Comparison of ENCODE assay signal across 17 cellular contexts in the genomic region with DNA sequence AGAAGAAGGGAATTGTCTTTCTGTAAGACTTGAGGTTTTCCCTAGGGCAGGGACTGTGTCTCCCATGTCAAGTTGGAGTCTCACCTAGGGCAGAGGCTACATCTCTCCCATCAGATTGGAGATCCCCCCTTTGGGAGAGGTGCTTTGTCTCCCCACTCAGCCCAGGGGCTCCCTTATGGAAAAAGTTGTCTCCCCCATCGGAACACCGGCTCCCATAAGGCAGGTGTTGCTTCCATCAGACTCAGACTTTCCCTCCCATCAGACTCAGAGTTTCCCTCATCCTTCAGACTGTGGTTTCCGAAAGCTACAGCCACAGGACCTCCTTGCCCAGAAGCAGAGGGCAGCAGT. TPM values are rescaled to one million over a fixed set of nuclear protein-coding genes. Genes with fewer than 3 reads are reported as not detected.
DNase-seq lines count a peak whose midpoint lies in the region; ATAC-seq, FAIRE-seq and TF ChIP-seq lines count a peak whose summit lies in the region.
"Had no signal": no experiment of that assay in that cellular context is flagged by ENCODE, and none has a peak within 500 bp of the region (broad histone marks: within the 10 kb centered on the region; RNA-seq: fewer than 3 reads in every experiment).

No MANE protein-coding gene starts in this region.

- H3K27me3 ChIP-seq in OCI-LY3 (ENCODE audit: low read depth, low read length): no peaks in the 10 kb centered on the region

- H3K9me3 Mint-ChIP-seq in activated naive CD8-positive, alpha-beta T cell treated with anti-CD3 and anti-CD28 coated beads, Interleukin-2, amount 10 ng/mL, durations not matched to agents 7 days and 5 days: no peaks in the 10 kb centered on the region
- no peaks in the 10 kb centered on the region for H3K9me3 Mint-ChIP-seq in activated naive CD8-positive, alpha-beta T cell treated with anti-CD3 and anti-CD28 coated beads for 36 hours
- no peaks in the 10 kb centered on the region for H3K9me3 Mint-ChIP-seq in osteocyte (ENCODE audit: unreplicated experiment)

- no peaks in the 10 kb centered on the region for H3K79me2 ChIP-seq in OCI-LY3 (ENCODE audit: low read length)

- no peaks in the 10 kb centered on the region for H3K27me3 Mint-ChIP-seq in activated naive CD8-positive, alpha-beta T cell treated with anti-CD3 and anti-CD28 coated beads, Interleukin-2, amount 10 ng/mL, durations not matched to agents 7 days and 5 days
- no peaks in the 10 kb centered on the region for H3K27me3 Mint-ChIP-seq in activated naive CD8-positive, alpha-beta T cell treated with anti-CD3 and anti-CD28 coated beads for 36 hours
- H3K27me3 Mint-ChIP-seq in osteocyte (ENCODE audit: unreplicated experiment): no peaks in the 10 kb centered on the region

- FAIRE-seq in HTR-8/SVneo (lab: Jason Lieb, UNC): no peak

- H2AFZ ChIP-seq in OCI-LY3 (ENCODE audit: low read depth, low read length): no peak overlapping the region

- H3K4me2 ChIP-seq in OCI-LY3 (ENCODE audit: low read length): peak overlapping the region; percentile 54; the same call in 1 of the 2 replicates

- no peak overlapping the region for H3K9ac ChIP-seq in OCI-LY3 (ENCODE audit: low read length)

- H3K27ac ChIP-seq in OCI-LY3 (ENCODE audit: low read length) (no peak overlapping the region), coronary artery (no peak overlapping the region)
- H3K27ac ChIP-seq: C4-2B had no signal

- no peak for ATAC-seq in activated naive CD8-positive, alpha-beta T cell treated with anti-CD3 and anti-CD28 coated beads, Interleukin-2, amount 10 ng/mL, durations not matched to agents 7 days and 5 days (ENCODE audit: low read depth)
- no peak for ATAC-seq in GM18861 (IDR thresholded peaks at IDR 0.05; ENCODE audit: unreplicated experiment)

- peaks cover 13% of the 10 kb centered on the region for H3K36me3 ChIP-seq in OCI-LY3 (replicated peaks; ENCODE audit: low read depth, low read length)

- no peaks in the 10 kb centered on the region for H3K9me3 ChIP-seq in OCI-LY3 (ENCODE audit: insufficient read depth, low read length)

- peaks cover 12% of the 10 kb centered on the region for H3K4me1 Mint-ChIP-seq in activated naive CD8-positive, alpha-beta T cell treated with anti-CD3 and anti-CD28 coated beads, Interleukin-2, amount 10 ng/mL, durations not matched to agents 7 days and 5 days
- H3K4me1 Mint-ChIP-seq in activated naive CD8-positive, alpha-beta T cell treated with anti-CD3 and anti-CD28 coated beads for 36 hours: peaks cover 13% of the 10 kb centered on the region
- H3K4me1 Mint-ChIP-seq in osteocyte (ENCODE audit: unreplicated experiment): no peaks in the 10 kb centered on the region

- POLR2A ChIA-PET in activated naive CD8-positive, alpha-beta T cell treated with anti-CD3 and anti-CD28 coated beads, Interleukin-2, amount 10 ng/mL, durations not matched to agents 7 days and 5 days (lab: Charles Lee): interaction anchor here (0.7 to 1.7 kb wide), 5 partner anchors 9 to 84 kb away, joined by 3 to 7 read pairs (median 5); a partner anchor contains a TSS

- H3K36me3 Mint-ChIP-seq in activated naive CD8-positive, alpha-beta T cell treated with anti-CD3 and anti-CD28 coated beads, Interleukin-2, amount 10 ng/mL, durations not matched to agents 7 days and 5 days: peaks cover 10% of the 10 kb centered on the region
- H3K36me3 Mint-ChIP-seq in activated naive CD8-positive, alpha-beta T cell treated with anti-CD3 and anti-CD28 coated beads for 36 hours: peaks cover 20% of the 10 kb centered on the region
- H3K36me3 Mint-ChIP-seq in osteocyte (ENCODE audit: unreplicated experiment): peaks cover 30% of the 10 kb centered on the region

- H3K4me3 ChIP-seq in OCI-LY3 (ENCODE audit: low read length) (no peak overlapping the region; the same call in 1 of the 2 replicates), coronary artery (no peak overlapping the region)

- no peak for TF ChIP-seq CTCF in OCI-LY3 (IDR thresholded peaks at IDR 0.05; ENCODE audit: low read depth, low read length)
- no peak for TF ChIP-seq CTCF in coronary artery (IDR thresholded peaks at IDR 0.05)
- TF ChIP-seq CTCF in osteocyte (IDR thresholded peaks at IDR 0.05): no peak

- DNase-seq in activated naive CD8-positive, alpha-beta T cell treated with anti-CD3 and anti-CD28 coated beads, Interleukin-2, amount 10 ng/mL, durations not matched to agents 7 days and 5 days: no peak
- DNase-seq in activated naive CD8-positive, alpha-beta T cell treated with anti-CD3 and anti-CD28 coated beads for 36 hours: no peak
- DNase-seq in coronary artery (ENCODE audit: low spot score): peak; percentile 43
- DNase-seq in osteocyte (ENCODE audit: extremely low spot score, unreplicated experiment): peak; percentile 64
- no peak for DNase-seq in HTR-8/SVneo (ENCODE audit: insufficient read length, low spot score)
- no peak for DNase-seq in glomerular visceral epithelial cell (ENCODE audit: extremely low spot score)
- DNase-seq: COR-L47, DMS153, NCI-H1105 treated with DMSO at 0.1 percent for 48 hours, NCI-H2107, NCI-H2227 treated with DMSO at 0.1 percent for 48 hours, NCI-H524 had no signal

- H3K4me1 ChIP-seq in OCI-LY3 (ENCODE audit: low read length): no peaks in the 10 kb centered on the region

- H3K27ac Mint-ChIP-seq in activated naive CD8-positive, alpha-beta T cell treated with anti-CD3 and anti-CD28 coated beads, Interleukin-2, amount 10 ng/mL, durations not matched to agents 7 days and 5 days: peak overlapping the region; percentile 74
- H3K27ac Mint-ChIP-seq in activated naive CD8-positive, alpha-beta T cell treated with anti-CD3 and anti-CD28 coated beads for 36 hours: no peak overlapping the region
- no peak overlapping the region for H3K27ac Mint-ChIP-seq in osteocyte (ENCODE audit: unreplicated experiment)

- no peaks in the 10 kb centered on the region for H4K20me1 ChIP-seq in OCI-LY3 (ENCODE audit: insufficient read depth, low read length)

- peak overlapping the region; percentile 59 for H3K4me3 Mint-ChIP-seq in activated naive CD8-positive, alpha-beta T cell treated with anti-CD3 and anti-CD28 coated beads, Interleukin-2, amount 10 ng/mL, durations not matched to agents 7 days and 5 days
- no peak overlapping the region for H3K4me3 Mint-ChIP-seq in activated naive CD8-positive, alpha-beta T cell treated with anti-CD3 and anti-CD28 coated beads for 36 hours
- no peak overlapping the region for H3K4me3 Mint-ChIP-seq in osteocyte (ENCODE audit: unreplicated experiment)

RNA-seq across cellular contexts. Expression of a gene that starts 5.8 kb away (rescaled TPM):
- total RNA-seq in activated naive CD8-positive, alpha-beta T cell treated with anti-CD3 and anti-CD28 coated beads, Interleukin-2, amount 10 ng/mL, durations not matched to agents 7 days and 5 days: under 1 TPM; 0.28 to 0.33 TPM
- total RNA-seq in activated naive CD8-positive, alpha-beta T cell treated with anti-CD3 and anti-CD28 coated beads for 36 hours: under 1 TPM; 0.21 to 0.38 TPM
- 1.9 and 2.7 TPM in 2 replicates for total RNA-seq in osteocyte
- total RNA-seq: H7 had no signal

RNA-seq across cellular contexts. Expression of a gene that starts 10.5 kb away (rescaled TPM):
- 10 to 100 TPM; 51.7 to 55.5 TPM for total RNA-seq in activated naive CD8-positive, alpha-beta T cell treated with anti-CD3 and anti-CD28 coated beads, Interleukin-2, amount 10 ng/mL, durations not matched to agents 7 days and 5 days
- total RNA-seq in activated naive CD8-positive, alpha-beta T cell treated with anti-CD3 and anti-CD28 coated beads for 36 hours: 10 to 100 TPM; 81.6 to 87.2 TPM
- total RNA-seq in osteocyte: 64.7 and 71.2 TPM in 2 replicates

RNA-seq across cellular contexts. Expression of a gene that starts 48.5 kb away (rescaled TPM):
- not detected for total RNA-seq in activated naive CD8-positive, alpha-beta T cell treated with anti-CD3 and anti-CD28 coated beads, Interleukin-2, amount 10 ng/mL, durations not matched to agents 7 days and 5 days
- total RNA-seq in activated naive CD8-positive, alpha-beta T cell treated with anti-CD3 and anti-CD28 coated beads for 36 hours: not detected
- total RNA-seq in osteocyte: 6.3 and 6.5 TPM in 2 replicates
- total RNA-seq: HT1080 had no signal

Comparison
In these comparisons a context has a peak if more than half of its experiments do, and no peak if none do; other contexts are left out.
1. DNase-seq: peak in coronary artery (single experiment) and osteocyte (single experiment); none in activated naive CD8-positive, alpha-beta T cell treated with anti-CD3 and anti-CD28 coated beads, Interleukin-2, amount 10 ng/mL, durations not matched to agents 7 days and 5 days (single experiment), activated naive CD8-positive, alpha-beta T cell treated with anti-CD3 and anti-CD28 coated beads for 36 hours (single experiment), HTR-8/SVneo (single experiment) and glomerular visceral epithelial cell (single experiment).